In the genomic region with DNA sequence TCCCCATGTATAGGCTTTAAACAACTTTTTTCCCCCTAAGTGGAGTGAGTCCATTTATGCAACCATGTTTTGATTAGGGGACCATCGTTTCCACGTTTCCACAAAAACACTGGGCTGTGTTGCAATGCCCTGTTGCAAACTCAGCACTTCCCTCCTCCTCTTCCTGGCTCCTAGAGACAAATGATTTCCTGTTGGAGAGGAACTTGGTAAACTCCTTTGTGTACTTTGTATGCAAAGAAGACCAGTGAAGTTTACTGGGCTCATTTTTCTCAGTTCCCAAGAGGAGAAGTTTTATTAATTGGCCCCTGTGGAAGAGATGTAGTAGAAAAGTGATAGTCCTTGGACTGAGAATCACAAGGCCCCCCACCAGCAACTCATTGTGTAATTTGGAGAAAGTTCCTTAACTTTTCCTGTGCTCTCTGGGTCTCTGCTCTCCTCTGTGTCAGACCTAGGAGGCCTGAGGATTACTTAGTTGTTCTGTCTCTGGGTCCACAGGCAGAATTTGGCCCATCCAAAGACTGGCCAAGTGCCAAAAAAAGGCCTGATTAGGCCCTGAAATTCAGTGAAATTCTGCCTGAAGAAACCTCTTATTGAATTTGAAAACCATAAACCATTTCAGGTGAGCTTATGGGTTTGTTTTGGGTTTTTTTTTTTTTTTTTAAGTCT, we compare ENCODE assay signal across 9 cellular contexts.
DNase-seq lines count a peak whose midpoint lies in the region; ATAC-seq and TF ChIP-seq lines count a peak whose summit lies in the region.
"Had no signal": no experiment of that assay in that cellular context is flagged by ENCODE, and none has a peak within 500 bp of the region (broad histone marks: within the 10 kb centered on the region; RNA-seq: fewer than 3 reads in every experiment).

No MANE protein-coding gene starts in this region.

- H3K27me3 ChIP-seq in HUES48 (ENCODE audit: control insufficient read depth, insufficient read depth, low read length) (no peaks in the 10 kb centered on the region), spleen (replicated peaks in 1 of 7) (no peaks in the 10 kb centered on the region)

- H3K36me3 ChIP-seq in HUES48 (ENCODE audit: control insufficient read depth, insufficient read depth, low read length), result peaks cover 14% of the 10 kb centered on the region; the same call in 1 of the 2 replicates
- H3K36me3 ChIP-seq in spleen, result peaks cover 0 to 98% (median 49%) of the 10 kb centered on the region in 6 donors

- peak; percentile 79 for ATAC-seq in left colon
- no peak for ATAC-seq in HG03378 (IDR thresholded peaks at IDR 0.05; ENCODE audit: unreplicated experiment)
- ATAC-seq in GM19324 (IDR thresholded peaks at IDR 0.05; ENCODE audit: low FRiP score, unreplicated experiment), result no peak
- ATAC-seq in HG03039 (IDR thresholded peaks at IDR 0.05; ENCODE audit: unreplicated experiment), result no peak
- no peak for ATAC-seq in GM18873 (IDR thresholded peaks at IDR 0.05; ENCODE audit: low FRiP score, unreplicated experiment)

- H3K4me1 ChIP-seq in HUES48 (ENCODE audit: control insufficient read depth, insufficient read depth, low read length), result peaks cover 10% of the 10 kb centered on the region
- H3K4me1 ChIP-seq in spleen, result peaks cover 9 to 38% (median 14%) of the 10 kb centered on the region in 6 donors

- DNase-seq in cardiac fibroblast (ENCODE audit: low read depth in 2 of 2) (peak; percentile 84 to 96), left colon (no peak), spleen (no peak)
- DNase-seq: stimulated activated naive CD4-positive, alpha-beta T cell had no signal

- H3K9me3 ChIP-seq in HUES48 (ENCODE audit: control insufficient read depth, insufficient read depth, low read length), result no peaks in the 10 kb centered on the region
- no peaks in the 10 kb centered on the region for H3K9me3 ChIP-seq in spleen

- TF ChIP-seq POLR2A in spleen (IDR thresholded peaks at IDR 0.05), result no peak

- H3K9ac ChIP-seq in HUES48 (ENCODE audit: low read depth, low read length), result no peak overlapping the region

- peak overlapping the region; percentile 70 for H3K27ac ChIP-seq in HUES48 (ENCODE audit: low read depth, low read length)
- H3K27ac ChIP-seq in spleen, result peak overlapping the region; percentile 55 to 89 (median 72)

- no peak for TF ChIP-seq CTCF in cardiac fibroblast (IDR thresholded peaks at IDR 0.05; ENCODE audit: low read depth, low read length)
- no peak for TF ChIP-seq CTCF in spleen (IDR thresholded peaks at IDR 0.05 in 8 of 11, conservative IDR thresholded peaks at IDR 0.05 in 3 of 11)

- no peak overlapping the region for H3K4me3 ChIP-seq in HUES48 (ENCODE audit: low read depth, low read length)
- H3K4me3 ChIP-seq in cardiac fibroblast (replicated peaks in 1 of 2; ENCODE audit: low read depth in 2 of 2, low read length in 2 of 2), result no peak overlapping the region
- no peak overlapping the region for H3K4me3 ChIP-seq in spleen

- intact Hi-C loops in left colon (cut with DNase I, micrococcal nuclease) (no loop called here), spleen (cut with DNase I; ENCODE audit: low total_unique reads) (no loop called here)

- WGBS in spleen, 5 donors, result 11 to 29% (median 19%) methylated on average over 2 of the region's 2 CpGs

Comparison
In these comparisons a context has a peak if more than half of its experiments do, and no peak if none do; other contexts are left out.
1. DNase-seq: peak in cardiac fibroblast (2 of 2); none in left colon (0 of 2) and spleen (single experiment).